Comparison of ENCODE assay signal across 20 cellular contexts in the genomic region with DNA sequence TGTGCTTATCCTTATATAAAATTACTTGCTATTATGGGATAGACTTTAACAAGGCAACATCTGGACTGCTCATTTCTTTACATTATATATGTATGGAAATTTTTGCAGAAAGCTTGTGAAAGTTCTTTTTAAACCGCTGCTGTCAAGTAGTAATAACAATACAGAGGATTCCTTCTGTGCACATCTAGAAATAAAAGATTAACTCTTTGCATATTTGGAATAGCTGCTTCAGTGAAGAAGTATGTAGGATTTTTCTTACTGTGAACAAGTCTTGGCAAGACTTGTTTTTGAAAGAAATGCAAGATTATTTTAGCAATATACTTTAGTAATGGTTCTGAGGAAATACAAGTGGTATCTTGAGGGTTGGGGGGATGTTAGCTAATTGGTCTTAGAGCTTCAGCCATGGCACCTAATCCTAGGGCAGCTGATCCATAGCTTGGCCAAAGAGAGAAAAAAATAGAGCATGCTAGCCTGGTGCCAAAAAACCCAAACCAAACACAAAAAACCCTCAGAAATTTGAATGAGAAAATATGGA. TPM values are rescaled to one million over a fixed set of nuclear protein-coding genes. Genes with fewer than 3 reads are reported as not detected.
DNase-seq lines count a peak whose midpoint lies in the region; ATAC-seq, FAIRE-seq and TF ChIP-seq lines count a peak whose summit lies in the region.
"Had no signal": no experiment of that assay in that cellular context is flagged by ENCODE, and none has a peak within 500 bp of the region (broad histone marks: within the 10 kb centered on the region; RNA-seq: fewer than 3 reads in every experiment).

No MANE protein-coding gene starts in this region.

- H3K4me1 Mint-ChIP-seq in chondrocyte (ENCODE audit: low read depth) = peaks cover 63% of the 10 kb centered on the region

- peak overlapping the region; percentile 78 for H3K27ac Mint-ChIP-seq in chondrocyte (ENCODE audit: unreplicated experiment)

- H3K27me3 Mint-ChIP-seq in chondrocyte (ENCODE audit: low read depth) = no peaks in the 10 kb centered on the region

- H2BK120ac ChIP-seq in IMR-90 (ENCODE audit: low read depth, low read length) = peak overlapping the region; percentile 95

- H4K5ac ChIP-seq in IMR-90 (ENCODE audit: low read depth, low read length) = peak overlapping the region; percentile 96

- peak overlapping the region; percentile 59 for H3K9ac ChIP-seq in IMR-90 (ENCODE audit: low read depth, low read length)

- H2AFZ ChIP-seq in IMR-90 (replicated peaks; ENCODE audit: low read length, poor library complexity) = no peak overlapping the region

- H3K18ac ChIP-seq in IMR-90 (ENCODE audit: low read depth, low read length) = peak overlapping the region; percentile 92

- peaks cover 43% of the 10 kb centered on the region for H3K4me1 ChIP-seq in A549
- H3K4me1 ChIP-seq in IMR-90 (ENCODE audit: control insufficient read depth, insufficient read depth, low read length) = peaks cover 24% of the 10 kb centered on the region
- peaks cover 23 to 85% (median 43%) of the 10 kb centered on the region in 4 donors for H3K4me1 ChIP-seq in stomach

- TF ChIP-seq POLR2A in A549 (IDR thresholded peaks at IDR 0.05; ENCODE audit: low read length) = no peak
- TF ChIP-seq POLR2A in IMR-90 (IDR thresholded peaks at IDR 0.05; ENCODE audit: low read depth, low read length) = no peak
- no peak for TF ChIP-seq POLR2A in stomach (IDR thresholded peaks at IDR 0.05)

- H3K27me3 ChIP-seq in IMR-90 (ENCODE audit: control insufficient read depth, insufficient read depth, low read length) (no peaks in the 10 kb centered on the region), stomach (no peaks in the 10 kb centered on the region)
- H3K27me3 ChIP-seq: heart left ventricle, SJSA1, vagina had no signal

- DNase-seq in A549 (ENCODE audit: low read depth in 1 of 2, low spot score in 1 of 2) = no peak
- peak; percentile 51 for DNase-seq in IMR-90
- no peak for DNase-seq in chondrocyte (ENCODE audit: low spot score)
- DNase-seq in iris pigment epithelial cell (ENCODE audit: low read depth) = peak; percentile 64
- no peak for DNase-seq in OCI-M1 (lab: John Stamatoyannopoulos, UW)
- DNase-seq in stomach = no peak
- no peak for DNase-seq in NCI-H510A treated with DMSO at 0.1 percent for 48 hours (lab: John Stamatoyannopoulos, UW)
- DNase-seq: activated CD4-positive, alpha-beta T cell treated with anti-CD3 and anti-CD28 coated beads for 1 hour; COR-L47; heart left ventricle; kidney; mucosa of descending colon; NCI-H2029 treated with DMSO at 0.1 percent for 48 hours; nucleus accumbens; stimulated activated CD4-positive, alpha-beta T cell treated with anti-CD3 and anti-CD28 coated beads, Interleukin-1b, Interleukin-23, amount 100 ng/mL, for 48 hours had no signal

- POLR2A ChIA-PET in A549 (lab: Yijun Ruan, JAX) (no interaction called here), IMR-90 (lab: Charles Lee; ENCODE audit: unreplicated experiment) (no interaction called here)

- no TSS peak for BruUV-seq in IMR-90 (replicated peaks; lab: Mats Ljungman, UMichigan)

- WGBS in A549 (ENCODE audit: missing lambda C conversion rate) = 72% methylated on average over 1 of the region's 1 CpG
- WGBS in IMR-90 (ENCODE audit: extremely low coverage in 2 of 2, insufficient read length in 1 of 2), 2 experiments = no CpG with 5 or more reads among the region's 1 CpG
- 60 to 76% (median 74%) methylated on average over 1 of the region's 1 CpG for WGBS in stomach, 5 donors

- ATAC-seq in A549 (no peak), IMR-90 (ENCODE audit: low read depth) (0 out of 2 replicates have a peak, but pooled peaks have one; percentile 5), GM21529 (IDR thresholded peaks at IDR 0.05; ENCODE audit: unreplicated experiment) (no peak)
- ATAC-seq: heart left ventricle, mucosa of descending colon, sciatic nerve had no signal

- no peaks in the 10 kb centered on the region for H3K36me3 ChIP-seq in IMR-90 (ENCODE audit: control insufficient read depth, insufficient read depth, low read length)
- no peaks in the 10 kb centered on the region for H3K36me3 ChIP-seq in stomach
- H3K36me3 ChIP-seq: heart left ventricle, SJSA1, vagina had no signal

- peaks cover 10 to 50% of the 10 kb centered on the region in 2 experiments; a peak in 3 of 4 replicates for H3K79me1 ChIP-seq in IMR-90 (ENCODE audit: low read depth in 1 of 2, low read length in 2 of 2)

- no peaks in the 10 kb centered on the region for H3K9me3 Mint-ChIP-seq in chondrocyte (ENCODE audit: low read depth)

- TF ChIP-seq EP300 in A549 (IDR thresholded peaks at IDR 0.05) (no peak), stomach (IDR thresholded peaks at IDR 0.05) (no peak)

- TF ChIP-seq CTCF in A549 (IDR thresholded peaks at IDR 0.05) (no peak), IMR-90 (conservative IDR thresholded peaks at IDR 0.05; ENCODE audit: low read depth, low read length) (no peak), chondrocyte (IDR thresholded peaks at IDR 0.05) (no peak), stomach (IDR thresholded peaks at IDR 0.05) (no peak)

- CTCF ChIA-PET in A549 (lab: Yijun Ruan, JAX) = no interaction called here
- CTCF ChIA-PET in IMR-90 (lab: Yijun Ruan, JAX) = no interaction called here

- H2BK5ac ChIP-seq in IMR-90 (ENCODE audit: low read depth, low read length, poor library complexity, severe bottlenecking) = peak overlapping the region; percentile 94

- H3K56ac ChIP-seq in IMR-90 (ENCODE audit: extremely low read depth, insufficient read depth, low read length) = peak overlapping the region; percentile 69; the same call in 1 of the 2 replicates

- H2AK5ac ChIP-seq in IMR-90 (ENCODE audit: low read depth, low read length) = peak overlapping the region; percentile 60; the same call in 1 of the 2 replicates

- H3K4me3 Mint-ChIP-seq in chondrocyte (ENCODE audit: unreplicated experiment) = peak overlapping the region; percentile 20

- peak overlapping the region; percentile 89 for H3K23ac ChIP-seq in IMR-90 (ENCODE audit: low read depth, low read length)

- dilution Hi-C loops in IMR-90 (cut with HindIII; ENCODE audit: low sequenced_read_pairs, unreplicated experiment) = no loop called here

- TF ChIP-seq RAD21 in A549 (conservative IDR thresholded peaks at IDR 0.05 in 1 of 2, IDR thresholded peaks at IDR 0.05 in 1 of 2) = no peak
- TF ChIP-seq RAD21 in IMR-90 (IDR thresholded peaks at IDR 0.05; ENCODE audit: low read length) = no peak

- no peak for FAIRE-seq in A549 (lab: Jason Lieb, UNC)
- FAIRE-seq: kidney had no signal

- H3K4me3 ChIP-seq in A549 (no peak overlapping the region), IMR-90 (ENCODE audit: insufficient read depth, low read depth, low read length) (no peak overlapping the region), stomach (no peak overlapping the region)
- H3K4me3 ChIP-seq: coronary artery, heart left ventricle, mucosa of descending colon, SJSA1, vagina had no signal

- peak overlapping the region; percentile 80 for H4K91ac ChIP-seq in IMR-90 (ENCODE audit: insufficient read depth, low read depth, low read length)

- H3K4ac ChIP-seq in IMR-90 (ENCODE audit: low read depth, low read length) = peak overlapping the region; percentile 89

- peak overlapping the region; percentile 82 for H2BK20ac ChIP-seq in IMR-90 (ENCODE audit: low read depth, low read length)

- no peak overlapping the region for H2AK9ac ChIP-seq in IMR-90 (replicated peaks; ENCODE audit: low read depth, low read length, poor library complexity)

- H3K9me3 ChIP-seq in A549 (no peaks in the 10 kb centered on the region), IMR-90 (ENCODE audit: control insufficient read depth, insufficient read depth, low read length) (no peaks in the 10 kb centered on the region), stomach (no peaks in the 10 kb centered on the region)
- H3K9me3 ChIP-seq: heart left ventricle, mucosa of descending colon, SJSA1, vagina had no signal

- peak overlapping the region in 1 of 2 experiments; percentile 50; a peak in 1 of 6 replicates for H3K27ac ChIP-seq in A549
- H3K27ac ChIP-seq in IMR-90 (ENCODE audit: insufficient read depth, low read length) = peak overlapping the region; percentile 83
- peak overlapping the region in 1 of 5 donors; percentile 31 for H3K27ac ChIP-seq in stomach
- H3K27ac ChIP-seq: coronary artery, heart left ventricle, SJSA1, vagina had no signal

- peak overlapping the region; percentile 89 for H3K14ac ChIP-seq in IMR-90 (replicated peaks; ENCODE audit: low read depth, low read length)

- H3K4me2 ChIP-seq in A549 (peak overlapping the region; percentile 31; the same call in 2 of the 3 replicates), IMR-90 (ENCODE audit: low read depth, low read length) (peak overlapping the region; percentile 85)

- H3K36me3 Mint-ChIP-seq in chondrocyte (ENCODE audit: low read depth) = no peaks in the 10 kb centered on the region

- peak overlapping the region; percentile 30 to 84; a peak in 3 of 4 replicates for H4K8ac ChIP-seq in IMR-90 (ENCODE audit: low read depth in 2 of 2, low read length in 2 of 2)

- H3K9me1 ChIP-seq in IMR-90 (ENCODE audit: insufficient read depth, low read length) = peaks cover 4% of the 10 kb centered on the region; the same call in 1 of the 2 replicates

- in situ Hi-C loops in IMR-90 (cut with MboI; ENCODE audit: low sequenced_read_pairs) = no loop called here

- intact Hi-C loops in IMR-90 (cut with micrococcal nuclease) = loop anchor here (5.0 kb wide), 1 partner anchor 46 kb away; no protein-coding TSS in a partner anchor
- intact Hi-C loops in stomach (cut with DNase I; ENCODE audit: low total_unique reads) = no loop called here

- peak overlapping the region; percentile 72; the same call in 2 of the 3 replicates for H2BK15ac ChIP-seq in IMR-90 (ENCODE audit: low read depth, low read length)

- H4K20me1 ChIP-seq in IMR-90 (ENCODE audit: insufficient read depth, low read length) = peaks cover 11% of the 10 kb centered on the region

RNA-seq across cellular contexts. Expression of a gene that starts 4.3 kb away (rescaled TPM):
- polyA plus RNA-seq in A549 (2011; rRNA removed) (31.2 and 52.6 TPM in 2 replicates), A549 (2017; fragmentation: RNase III; extraction: RNeasy Plus Mini Kit Qiagen cat#74134 plus additional on column Dnase treatment) (19.2 to 20.8 TPM (median 19.7 TPM) in 3 replicates), IMR-90 (2012; rRNA removed) (21.0 and 28.7 TPM in 2 replicates), stomach (10 to 100 TPM; 15.5 to 51.2 (median 17.6) TPM)
- polyA plus RNA-seq in A549 (2012; cell fraction: cytosol; rRNA removed) = 8.4 and 9.9 TPM in 2 replicates
- 8.6 and 14.0 TPM in 2 replicates for polyA plus RNA-seq in A549 (2012; cell fraction: nucleus; rRNA removed)
- polyA minus RNA-seq in A549 (2011; rRNA and poly(A)+ RNA removed) = 19.2 and 24.4 TPM in 2 replicates
- total RNA-seq in IMR-90 (2012; rRNA removed) (53.4 and 84.2 TPM in 2 replicates), chondrocyte (36.7 to 59.8 TPM (median 55.4 TPM) in 3 replicates), stomach (100 to 1,000 TPM in 1 of 5 donors, 10 to 100 TPM in 4; 17.9 to 141 (median 39.7) TPM)
- 4.9 and 6.5 TPM in 2 replicates for polyA plus RNA-seq in IMR-90 (2012; cell fraction: cytosol; rRNA removed)
- 6.0 and 33.5 TPM in 2 replicates for polyA plus RNA-seq in IMR-90 (2012; cell fraction: nucleus; rRNA removed; ENCODE audit: low replicate concordance)

RNA-seq across cellular contexts. Expression of a gene that starts 45.0 kb away (rescaled TPM):
- polyA plus RNA-seq in A549 (2011; rRNA removed) = 49.1 and 68.8 TPM in 2 replicates
- polyA plus RNA-seq in A549 (2012; cell fraction: cytosol; rRNA removed) = 14.5 and 19.3 TPM in 2 replicates
- polyA plus RNA-seq in A549 (2012; cell fraction: nucleus; rRNA removed) = 14.0 and 16.9 TPM in 2 replicates
- 9.6 to 10.8 TPM (median 10.4 TPM) in 3 replicates for polyA plus RNA-seq in A549 (2017; fragmentation: RNase III; extraction: RNeasy Plus Mini Kit Qiagen cat#74134 plus additional on column Dnase treatment)
- 166 and 200 TPM in 2 replicates for polyA minus RNA-seq in A549 (2011; rRNA and poly(A)+ RNA removed)
- 17.5 and 26.3 TPM in 2 replicates for total RNA-seq in IMR-90 (2012; rRNA removed)
- polyA plus RNA-seq in IMR-90 (2012; rRNA removed) = 18.3 and 24.2 TPM in 2 replicates
- polyA plus RNA-seq in IMR-90 (2012; cell fraction: cytosol; rRNA removed) = 3.0 and 9.0 TPM in 2 replicates
- 18.4 and 48.1 TPM in 2 replicates for polyA plus RNA-seq in IMR-90 (2012; cell fraction: nucleus; rRNA removed; ENCODE audit: low replicate concordance)
- total RNA-seq in chondrocyte = 45.6 to 52.6 TPM (median 45.8 TPM) in 3 replicates
- 100 to 1,000 TPM in 4 of 5 donors, 10 to 100 TPM in 1; 78.4 to 253 (median 111) TPM for total RNA-seq in stomach
- polyA plus RNA-seq in stomach = 1 to 10 TPM; 4.7 to 7.2 (median 4.7) TPM

Comparison
In these comparisons a context has a peak if more than half of its experiments do, and no peak if none do; other contexts are left out.
1. DNase-seq: peak in IMR-90 (single experiment) and iris pigment epithelial cell (single experiment); none in A549 (0 of 2), chondrocyte (single experiment), OCI-M1 (single experiment), stomach (single experiment) and NCI-H510A treated with DMSO at 0.1 percent for 48 hours (single experiment).